ENCODE assay signal across 8 cellular contexts in the genomic region with DNA sequence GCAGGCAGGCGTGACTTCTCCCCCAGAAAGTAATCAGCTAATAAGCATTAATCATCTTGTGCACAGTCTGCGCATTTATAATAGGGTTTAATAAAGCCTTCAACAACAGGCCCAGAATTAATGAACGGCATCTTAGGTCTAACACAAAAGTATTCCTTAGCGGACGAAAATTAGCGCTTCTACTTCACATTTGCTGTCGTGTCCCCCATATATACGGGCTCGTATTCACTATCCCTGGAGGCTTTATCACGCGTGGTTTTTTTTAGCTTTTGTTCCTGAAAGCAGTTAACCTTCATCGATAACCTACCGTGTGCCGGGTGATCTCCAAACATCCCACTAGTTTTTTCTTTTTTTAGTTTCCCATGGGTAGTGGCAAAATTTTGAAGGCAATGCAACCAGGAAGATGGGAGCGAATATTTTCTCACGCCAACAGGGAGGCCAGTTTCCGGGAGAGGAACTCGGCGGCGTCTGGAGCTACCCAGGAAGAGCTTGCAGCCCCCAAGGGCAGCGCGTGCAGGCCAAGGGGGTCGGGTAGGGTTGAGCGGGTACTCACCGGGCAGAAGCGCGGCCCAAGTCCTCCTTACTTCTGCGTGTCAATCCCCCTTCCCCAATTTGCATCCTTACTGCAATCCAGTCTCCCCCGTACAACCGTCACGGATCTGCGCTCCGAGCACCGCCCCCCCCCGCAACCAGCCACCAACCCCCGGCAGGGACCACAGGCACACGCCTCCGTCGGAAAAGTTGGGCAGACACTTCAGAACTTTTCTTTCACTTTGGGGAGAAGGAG. TPM values are rescaled to one million over a fixed set of nuclear protein-coding genes. Genes with fewer than 3 reads are reported as not detected.
DNase-seq lines count a peak whose midpoint lies in the region; ATAC-seq and FAIRE-seq lines count a peak whose summit lies in the region.

No MANE protein-coding gene starts in this region.

- intact Hi-C loops in activated T-helper 1 cell treated with anti-CD3 and anti-CD28 coated beads, Interleukin-12 subunit alpha, Interleukin-12 subunit beta, Interleukin-2, Interleukin-4 antibody, amounts not matched to agents 30 ng/mL and 10 ng/mL and 1 ng/mL, durations not matched to agents 14 hours and 24 hours and 36 hours (cut with micrococcal nuclease) = loop anchor here (2.0 to 10.0 kb wide), 3 partner anchors 39 to 1473 kb away; partner anchors contain the start of gene RAX

- DNase-seq in SHP77 (lab: John Stamatoyannopoulos, UW) = peak; percentile 37 to 54
- DNase-seq in SHP77 treated with DMSO at 0.1 percent for 48 hours (lab: John Stamatoyannopoulos, UW) = no peak
- DNase-seq in activated T-helper 1 cell treated with anti-CD3 and anti-CD28 coated beads, Interleukin-12 subunit alpha, Interleukin-12 subunit beta, Interleukin-2, Interleukin-4 antibody, amounts not matched to agents 30 ng/mL and 10 ng/mL and 1 ng/mL, durations not matched to agents 14 hours and 24 hours and 36 hours (ENCODE audit: low spot score) = no peak
- no peak for DNase-seq in stimulated activated naive CD8-positive, alpha-beta T cell treated with anti-CD3 and anti-CD28 coated beads, Interleukin-15, Interleukin-2, amounts not matched to agents 100 U/mL and 50 U/mL, for 24 hours
- DNase-seq in HTR-8/SVneo (ENCODE audit: insufficient read length, low spot score) = no peak

- peaks cover 66% of the 10 kb centered on the region for H3K27me3 Mint-ChIP-seq in activated T-helper 1 cell treated with anti-CD3 and anti-CD28 coated beads, Interleukin-12 subunit alpha, Interleukin-12 subunit beta, Interleukin-2, Interleukin-4 antibody, amounts not matched to agents 30 ng/mL and 10 ng/mL and 1 ng/mL, durations not matched to agents 14 hours and 24 hours and 36 hours (ENCODE audit: insufficient read depth)

- H3K4me1 Mint-ChIP-seq in activated T-helper 1 cell treated with anti-CD3 and anti-CD28 coated beads, Interleukin-12 subunit alpha, Interleukin-12 subunit beta, Interleukin-2, Interleukin-4 antibody, amounts not matched to agents 30 ng/mL and 10 ng/mL and 1 ng/mL, durations not matched to agents 14 hours and 24 hours and 36 hours (ENCODE audit: low read depth) = peaks cover 11% of the 10 kb centered on the region

- FAIRE-seq in HTR-8/SVneo (lab: Jason Lieb, UNC) = no peak

- ATAC-seq in stimulated activated naive CD8-positive, alpha-beta T cell treated with anti-CD3 and anti-CD28 coated beads, Interleukin-15, Interleukin-2, amounts not matched to agents 100 U/mL and 50 U/mL, for 24 hours = peak; percentile 36
- ATAC-seq in GM18502 (IDR thresholded peaks at IDR 0.05; ENCODE audit: poor library complexity, unreplicated experiment) (no peak), GM21576 (IDR thresholded peaks at IDR 0.05; ENCODE audit: unreplicated experiment) (no peak)

- no peaks in the 10 kb centered on the region for H3K9me3 ChIP-seq in iPS-18c (ENCODE audit: control insufficient read depth, insufficient read depth, low read length)

- H3K4me3 ChIP-seq in iPS-18c (ENCODE audit: insufficient read depth, low read depth, low read length) = peak overlapping the region; percentile 74

- no peaks in the 10 kb centered on the region for H3K36me3 Mint-ChIP-seq in activated T-helper 1 cell treated with anti-CD3 and anti-CD28 coated beads, Interleukin-12 subunit alpha, Interleukin-12 subunit beta, Interleukin-2, Interleukin-4 antibody, amounts not matched to agents 30 ng/mL and 10 ng/mL and 1 ng/mL, durations not matched to agents 14 hours and 24 hours and 36 hours (ENCODE audit: low read depth)

- H3K27ac Mint-ChIP-seq in activated T-helper 1 cell treated with anti-CD3 and anti-CD28 coated beads, Interleukin-12 subunit alpha, Interleukin-12 subunit beta, Interleukin-2, Interleukin-4 antibody, amounts not matched to agents 30 ng/mL and 10 ng/mL and 1 ng/mL, durations not matched to agents 14 hours and 24 hours and 36 hours = peak overlapping the region; percentile 61

- H3K9me3 Mint-ChIP-seq in activated T-helper 1 cell treated with anti-CD3 and anti-CD28 coated beads, Interleukin-12 subunit alpha, Interleukin-12 subunit beta, Interleukin-2, Interleukin-4 antibody, amounts not matched to agents 30 ng/mL and 10 ng/mL and 1 ng/mL, durations not matched to agents 14 hours and 24 hours and 36 hours = no peaks in the 10 kb centered on the region

- H3K4me3 Mint-ChIP-seq in activated T-helper 1 cell treated with anti-CD3 and anti-CD28 coated beads, Interleukin-12 subunit alpha, Interleukin-12 subunit beta, Interleukin-2, Interleukin-4 antibody, amounts not matched to agents 30 ng/mL and 10 ng/mL and 1 ng/mL, durations not matched to agents 14 hours and 24 hours and 36 hours = peak overlapping the region; percentile 72

RNA-seq across cellular contexts. Expression of gene ATP8B1, which starts 1.5 kb away (rescaled TPM):
- total RNA-seq in activated T-helper 1 cell treated with anti-CD3 and anti-CD28 coated beads, Interleukin-12 subunit alpha, Interleukin-12 subunit beta, Interleukin-2, Interleukin-4 antibody, amounts not matched to agents 30 ng/mL and 10 ng/mL and 1 ng/mL, durations not matched to agents 14 hours and 24 hours and 36 hours = 0.05 and 0.16 TPM in 2 replicates

Comparison
In these comparisons a context has a peak if more than half of its experiments do, and no peak if none do; other contexts are left out.
1. DNase-seq: peak in SHP77 (2 of 2); none in SHP77 treated with DMSO at 0.1 percent for 48 hours (single experiment), activated T-helper 1 cell treated with anti-CD3 and anti-CD28 coated beads, Interleukin-12 subunit alpha, Interleukin-12 subunit beta, Interleukin-2, Interleukin-4 antibody, amounts not matched to agents 30 ng/mL and 10 ng/mL and 1 ng/mL, durations not matched to agents 14 hours and 24 hours and 36 hours (single experiment), stimulated activated naive CD8-positive, alpha-beta T cell treated with anti-CD3 and anti-CD28 coated beads, Interleukin-15, Interleukin-2, amounts not matched to agents 100 U/mL and 50 U/mL, for 24 hours (single experiment) and HTR-8/SVneo (single experiment).